Comparison of ENCODE assay signal across 1 cellular context in the genomic region with DNA sequence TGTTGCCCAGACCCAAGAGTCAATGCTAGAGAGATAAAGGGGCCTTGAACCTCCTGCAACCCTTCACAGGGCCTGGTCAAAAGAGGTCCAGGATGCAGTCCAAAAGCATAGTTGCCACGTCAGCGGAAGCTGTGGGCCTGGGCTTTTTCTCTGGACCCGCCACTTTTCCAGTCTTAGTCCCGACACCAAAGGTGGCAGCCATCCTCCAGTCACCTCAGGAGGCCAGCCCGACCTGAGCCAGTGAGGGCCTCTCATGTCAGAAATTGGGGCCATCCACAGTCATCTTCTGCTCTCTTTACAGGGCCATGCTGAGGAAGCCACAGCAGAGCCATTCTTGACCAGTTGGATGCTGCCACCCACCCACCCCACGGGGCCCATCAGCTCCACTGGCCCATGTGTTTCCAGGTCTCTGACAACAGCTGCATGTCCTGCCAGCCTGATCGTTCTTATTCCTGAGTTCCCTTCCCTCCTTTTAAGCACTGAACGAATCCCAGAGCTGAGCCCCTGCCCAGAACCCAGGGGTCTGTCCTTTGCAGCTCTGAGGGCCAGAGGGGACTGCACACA.
A peak's percentile ranks its signal among the peaks of the same experiment; 100 is the strongest.
TF ChIP-seq lines count a peak whose summit lies in the region.

No MANE protein-coding gene starts in this region.

TF ChIP-seq in K562, 482 proteins besides CTCF, POLR2A, EP300 and RAD21:
- TF ChIP-seq ARID1B (IDR thresholded peaks at IDR 0.05) (no peak), NR2F6 (CRISPR knock-in tag; IDR thresholded peaks at IDR 0.05) (no peak), MAFG (tag; conservative IDR thresholded peaks at IDR 0.05) (0 out of 2 replicates have a peak, but pooled peaks have one; percentile 7), POLR2AphosphoS2 (IDR thresholded peaks at IDR 0.05; ENCODE audit: low read length) (no peak)
